In the genomic region with DNA sequence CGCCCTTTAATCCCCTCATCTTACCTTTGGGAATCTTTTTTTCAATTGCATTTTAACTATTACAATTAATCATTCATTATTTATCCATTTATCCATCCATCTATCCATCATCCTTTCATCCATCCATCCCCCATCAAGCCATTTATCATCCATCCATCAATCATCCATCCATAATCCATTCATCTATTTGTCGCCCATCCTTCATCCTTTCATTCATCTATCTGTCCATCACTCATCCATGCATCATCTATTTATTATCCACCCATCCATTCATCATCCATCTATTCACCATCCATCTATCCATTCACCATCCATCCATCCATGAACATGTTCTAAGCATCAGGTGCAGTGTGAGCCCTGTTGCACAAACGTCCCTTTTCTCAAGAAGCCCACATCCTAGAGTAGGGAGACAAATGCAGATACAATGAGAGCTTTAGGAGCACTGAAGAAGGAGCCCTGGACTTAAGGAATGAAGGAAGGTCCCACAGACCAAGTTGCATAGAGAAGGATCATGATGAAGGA, we compare ENCODE assay signal across 27 cellular contexts.
"Had no signal": no experiment of that assay in that cellular context is flagged by ENCODE, and none has a peak within 500 bp of the region (broad histone marks: within the 10 kb centered on the region; RNA-seq: fewer than 3 reads in every experiment).

No MANE protein-coding gene starts in this region.

- H3K4me3 ChIP-seq: esophagus squamous epithelium, gastrocnemius medialis, heart right ventricle, left lung, lower lobe of right lung, mucosa of descending colon had no signal

- H3K4me3 Mint-ChIP-seq: dendritic cell treated with granulocyte-macrophage colony-stimulating factor and Interleukin-4, amounts not matched to agents 40 ng/mL and 50 ng/mL, for 4 days; effector memory CD8-positive, alpha-beta T cell; endodermal cell; mesothelial cell of epicardium; naive B cell; naive thymus-derived CD8-positive, alpha-beta T cell had no signal

- FAIRE-seq: endometrium, islet of Langerhans, keratinocyte had no signal

- ATAC-seq: effector memory CD8-positive, alpha-beta T cell; esophagus mucosa; gastrocnemius medialis; heart right ventricle; left cardiac atrium; left lung; left ventricle myocardium superior; lower lobe of right lung; mucosa of descending colon; naive thymus-derived CD8-positive, alpha-beta T cell had no signal

- H3K36me3 Mint-ChIP-seq: mesothelial cell of epicardium; naive thymus-derived CD8-positive, alpha-beta T cell had no signal

- H3K27ac ChIP-seq: epithelial cell of prostate, esophagus squamous epithelium, gastrocnemius medialis, heart right ventricle, left lung, lower lobe of right lung had no signal

- DNase-seq: cortex of kidney; effector CD8-positive, alpha-beta T cell; effector memory CD8-positive, alpha-beta T cell; endodermal cell; erythroblast; esophagus squamous epithelium; foreskin melanocyte; gastrocnemius medialis; glutamatergic neuron; head of caudate nucleus; heart right ventricle; hippocampal formation; left cardiac atrium; left lung; left ventricle myocardium superior; lower lobe of right lung; mesenchymal stem cell; mucosa of descending colon; naive B cell; naive thymus-derived CD8-positive, alpha-beta T cell had no signal

- H3K36me3 ChIP-seq: esophagus squamous epithelium, gastrocnemius medialis, heart right ventricle, left lung, lower lobe of right lung had no signal

- H3K4me1 ChIP-seq: esophagus squamous epithelium, gastrocnemius medialis, heart right ventricle, left lung, lower lobe of right lung had no signal

- H3K27me3 Mint-ChIP-seq: effector memory CD8-positive, alpha-beta T cell had no signal

- H3K27me3 ChIP-seq: gastrocnemius medialis, left lung had no signal

- H3K4me1 Mint-ChIP-seq: endodermal cell; mesothelial cell of epicardium; naive B cell; naive thymus-derived CD8-positive, alpha-beta T cell had no signal

- H3K9me3 Mint-ChIP-seq: dendritic cell treated with granulocyte-macrophage colony-stimulating factor and Interleukin-4, amounts not matched to agents 40 ng/mL and 50 ng/mL, for 4 days; endodermal cell; mesothelial cell of epicardium had no signal

- H3K9me3 ChIP-seq: esophagus squamous epithelium, gastrocnemius medialis, heart right ventricle, left lung, lower lobe of right lung, mucosa of descending colon had no signal

- H3K27ac Mint-ChIP-seq: dendritic cell treated with granulocyte-macrophage colony-stimulating factor and Interleukin-4, amounts not matched to agents 40 ng/mL and 50 ng/mL, for 4 days; effector memory CD8-positive, alpha-beta T cell; endodermal cell; mesothelial cell of epicardium; naive B cell; naive thymus-derived CD8-positive, alpha-beta T cell had no signal
